34 cellular contexts compared by ENCODE assay signal in the genomic region with DNA sequence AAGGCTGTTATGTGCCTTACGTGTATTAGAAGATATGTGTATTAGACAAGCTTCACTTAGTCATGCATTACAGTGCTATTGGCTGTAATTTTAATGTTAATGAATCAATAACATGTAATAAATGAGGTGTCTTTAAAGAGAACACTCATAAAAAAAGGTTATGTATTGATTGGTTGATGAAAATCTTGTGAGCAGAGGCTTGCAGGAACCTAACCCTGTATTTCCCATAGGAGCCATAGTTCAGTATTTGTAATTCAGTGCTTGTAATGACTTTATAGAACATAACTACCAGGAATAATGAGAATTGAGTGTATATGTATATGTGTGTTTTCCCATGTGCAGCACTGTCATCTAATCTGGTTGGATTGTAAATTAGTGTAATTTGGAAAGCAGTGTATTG.
"Had no signal": no experiment of that assay in that cellular context is flagged by ENCODE, and none has a peak within 500 bp of the region (broad histone marks: within the 10 kb centered on the region; RNA-seq: fewer than 3 reads in every experiment).

No MANE protein-coding gene starts in this region.

- H3K27me3 ChIP-seq: MG63 had no signal

- H3K36me3 ChIP-seq: MG63 had no signal

- DNase-seq: Kasumi-1, MG63, MM.1S, MV-4-11, NCI-H1048, NCI-H1092, NCI-H1092 treated with DMSO at 0.1 percent for 48 hours, NCI-H1105, NCI-H1105 treated with DMSO at 0.1 percent for 48 hours, NCI-H1417, NCI-H1417 treated with DMSO at 0.1 percent for 48 hours, NCI-H1436, NCI-H1436 treated with DMSO at 0.1 percent for 48 hours, NCI-H146, NCI-H1694, NCI-H1694 treated with DMSO at 0.1 percent for 48 hours, NCI-H187, NCI-H187 treated with DMSO at 0.1 percent for 48 hours, NCI-H1930, NCI-H2029, NCI-H2029 treated with DMSO at 0.1 percent for 48 hours, NCI-H2081, NCI-H2081 treated with DMSO at 0.1 percent for 48 hours, NCI-H2107, NCI-H2171, NCI-H2171 treated with DMSO at 0.1 percent for 48 hours, NCI-H2227 treated with DMSO at 0.1 percent for 48 hours, NCI-H226, NCI-H345, NCI-H446, NCI-H446 treated with DMSO at 0.1 percent for 48 hours, NCI-H510A, NCI-H510A treated with DMSO at 0.1 percent for 48 hours, NCI-H524 had no signal

- H3K4me3 ChIP-seq: MG63 had no signal

- H3K9me3 ChIP-seq: MG63 had no signal
